In the genomic region with DNA sequence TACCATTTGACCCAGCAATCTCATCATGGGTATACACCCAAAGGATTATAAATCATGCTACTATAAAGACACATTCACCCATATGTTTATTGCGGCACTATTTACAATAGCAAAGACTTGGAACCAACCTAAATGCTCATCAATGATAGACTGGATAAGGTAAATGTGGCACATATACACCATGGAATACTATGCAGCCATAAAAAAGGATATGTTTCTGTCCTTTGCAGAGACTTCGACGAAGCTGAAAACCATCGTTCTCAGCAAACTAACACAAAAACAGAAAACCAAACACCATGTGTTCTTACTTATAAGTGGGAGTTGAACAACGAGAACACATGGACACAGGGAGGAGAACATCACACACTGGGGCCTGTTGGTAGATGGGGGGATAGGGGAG, we compare ENCODE assay signal across 2 cellular contexts.
DNase-seq lines count a peak whose midpoint lies in the region; ATAC-seq, FAIRE-seq and TF ChIP-seq lines count a peak whose summit lies in the region.
"Not testable (repeated sequence)": the region's sequence is repeated elsewhere in the genome, so short reads cannot be mapped to it uniquely, and the experiment has no call there.

No MANE protein-coding gene starts in this region.

- in situ Hi-C loops in K562 (cut with MboI): not testable (repeated sequence)

- not testable (repeated sequence) for TF ChIP-seq CTCF in HEK293 (tag by site-specific recombination; IDR thresholded peaks at IDR 0.05); K562 (IDR thresholded peaks at IDR 0.05 in 2 of 3, conservative IDR thresholded peaks at IDR 0.05 in 1 of 3; ENCODE audit: insufficient read depth in 2 of 3, low read depth in 1 of 3, low read length in 3 of 3)

- TF ChIP-seq EP300 in K562 (IDR thresholded peaks at IDR 0.05; ENCODE audit: low read length): not testable (repeated sequence)

- not testable (repeated sequence) for H3K27me3 ChIP-seq in K562 (ENCODE audit: control insufficient read depth in 2 of 2, insufficient read depth in 2 of 2, low read length in 2 of 2)

- H3K4me1 ChIP-seq in HEK293 (ENCODE audit: control insufficient read depth, insufficient read depth, low read length); K562 (replicated peaks in 1 of 2; ENCODE audit: control insufficient read depth in 2 of 2, insufficient read depth in 2 of 2, low read length in 2 of 2): not testable (repeated sequence)

- H2AFZ ChIP-seq in K562 (ENCODE audit: low read depth, low read length): not testable (repeated sequence)

- H4K20me1 ChIP-seq in K562 (replicated peaks; ENCODE audit: control insufficient read depth, insufficient read depth, low read length): not testable (repeated sequence)

- not testable (repeated sequence) for H3K4me3 ChIP-seq in HEK293 (ENCODE audit: low read depth, low read length); K562

- not testable (repeated sequence) for H3K27ac ChIP-seq in HEK293 (ENCODE audit: extremely low read depth, low read depth, low read length); K562 (ENCODE audit: extremely low read depth, low read depth, low read length)

- not testable (repeated sequence) for TF ChIP-seq POLR2A in K562 (conservative IDR thresholded peaks at IDR 0.05)

- not testable (repeated sequence) for H3K9me3 ChIP-seq in HEK293 (ENCODE audit: control insufficient read depth, insufficient read depth, low read depth, low read length); K562 (replicated peaks; ENCODE audit: control insufficient read depth, insufficient read depth, low read depth, low read length)

- not testable (repeated sequence) for BruUV-seq in K562 (replicated peaks; lab: Mats Ljungman, UMichigan)

- not testable (repeated sequence) for H3K9ac ChIP-seq in K562 (ENCODE audit: insufficient read depth in 1 of 2, low read depth in 2 of 2, low read length in 2 of 2)

- H3K79me2 ChIP-seq in K562 (ENCODE audit: control insufficient read depth, insufficient read depth, low read length): not testable (repeated sequence)

- CTCF ChIA-PET in HEK293 (lab: Yijun Ruan, JAX); K562 (lab: Yijun Ruan, JAX; ENCODE audit: low intra/inter-chr PET ratio): not testable (repeated sequence)

- not testable (repeated sequence) for H3K4me2 ChIP-seq in K562 (ENCODE audit: insufficient read depth, low read length)

- H3K36me3 ChIP-seq in HEK293 (ENCODE audit: control insufficient read depth in 2 of 2, insufficient read depth in 1 of 2, low read length in 2 of 2); K562 (ENCODE audit: control insufficient read depth, insufficient read depth, low read length): not testable (repeated sequence)

- not testable (repeated sequence) for DNase-seq in K562 (ENCODE audit: extremely low read depth in 1 of 4, low spot score in 3 of 4)

- not testable (repeated sequence) for ATAC-seq in K562

- not testable (repeated sequence) for TF ChIP-seq RAD21 in K562 (CRISPR knock-in tag; conservative IDR thresholded peaks at IDR 0.05 in 1 of 2, IDR thresholded peaks at IDR 0.05 in 1 of 2)

- not testable (repeated sequence) for H3K9me1 ChIP-seq in K562 (ENCODE audit: control insufficient read depth, insufficient read depth, low read length)

- POLR2A ChIA-PET in HEK293 (lab: Yijun Ruan, JAX); K562 (lab: Yijun Ruan, JAX): not testable (repeated sequence)

- intact Hi-C loops in K562 (cut with micrococcal nuclease): not testable (repeated sequence)

- WGBS in K562 (ENCODE audit: insufficient coverage, low coverage, missing lambda C conversion rate): 5% methylated on average over 5 of the region's 5 CpGs

- FAIRE-seq in K562 (lab: Jason Lieb, UNC): peak; percentile 29

TF ChIP-seq in HEK293, 187 proteins besides CTCF, POLR2A, EP300 and RAD21:
- TF ChIP-seq ZNF146 (tag by site-specific recombination; IDR thresholded peaks at IDR 0.05): peak; percentile 58

TF ChIP-seq in K562, 482 proteins besides CTCF, POLR2A, EP300 and RAD21:
- TF ChIP-seq ZNF146 (CRISPR knock-in tag; IDR thresholded peaks at IDR 0.05; ENCODE audit: unreplicated experiment) (peak; percentile 75), RBM25 (IDR thresholded peaks at IDR 0.05; ENCODE audit: low read depth, low read length, severe bottlenecking) (peak; percentile 40)
